1 cellular context compared by ENCODE assay signal in the genomic region with DNA sequence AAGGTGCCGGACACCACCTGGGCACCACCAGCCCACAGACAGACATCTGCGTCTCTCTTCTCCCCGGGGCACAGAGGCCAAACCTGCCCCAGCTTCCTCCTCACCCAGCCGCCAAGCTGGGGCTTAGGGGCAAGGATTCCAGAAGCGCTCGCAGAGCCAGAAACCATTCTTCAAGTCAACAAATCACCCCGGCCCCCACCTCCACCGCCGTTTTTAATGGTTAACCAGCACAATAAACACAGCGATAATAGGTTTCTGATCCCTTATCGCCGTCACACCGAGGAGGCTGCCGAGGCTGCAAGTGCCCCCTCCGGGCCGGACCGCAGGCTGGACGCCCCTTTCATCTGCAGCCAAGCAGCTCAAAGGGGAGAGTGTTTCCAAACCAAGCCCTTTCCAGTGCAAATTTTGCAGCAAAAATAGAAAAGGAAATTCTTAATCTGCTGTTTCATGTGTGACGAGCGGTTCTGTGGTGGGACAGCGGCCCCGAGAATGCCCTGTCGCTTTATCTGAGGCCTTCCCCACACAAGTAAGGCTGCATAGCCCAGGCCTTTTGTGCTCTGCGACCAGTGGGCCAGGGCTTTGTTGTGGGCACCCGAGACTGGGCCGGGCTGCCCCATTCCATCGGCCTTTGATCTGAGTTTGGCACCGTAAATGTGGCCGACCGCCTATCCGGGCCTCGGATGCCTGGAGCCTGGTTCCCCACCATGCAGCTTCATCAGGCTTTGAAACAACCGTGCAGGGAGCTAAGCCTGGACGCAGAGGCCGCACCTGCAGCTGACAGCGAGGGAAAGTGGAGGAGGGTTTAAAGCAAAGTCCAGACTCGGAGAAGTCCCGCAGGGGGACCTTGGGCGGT.
A peak's percentile ranks its signal among the peaks of the same experiment; 100 is the strongest.
TF ChIP-seq lines count a peak whose summit lies in the region.

No MANE protein-coding gene starts in this region.

TF ChIP-seq in HepG2, 621 proteins besides CTCF, POLR2A, EP300 and RAD21 (continued from another document and continues in another):
- TF ChIP-seq PRDM15 (CRISPR knock-in tag; IDR thresholded peaks at IDR 0.05) (no peak), POLR2G (IDR thresholded peaks at IDR 0.05; ENCODE audit: low read depth, low read length) (peak; percentile 77), BRD4 (CRISPR knock-in tag; IDR thresholded peaks at IDR 0.05) (no peak), ZBTB7A (CRISPR knock-in tag; IDR thresholded peaks at IDR 0.05) (no peak), ZNF619 (CRISPR knock-in tag; IDR thresholded peaks at IDR 0.05) (no peak), MED13 (CRISPR knock-in tag; IDR thresholded peaks at IDR 0.05) (no peak), MED8 (CRISPR knock-in tag; IDR thresholded peaks at IDR 0.05; ENCODE audit: insufficient replicate concordance) (peak; percentile 73), ZFP82 (CRISPR knock-in tag; IDR thresholded peaks at IDR 0.05; ENCODE audit: borderline replicate concordance) (no peak), CAMTA2 (CRISPR knock-in tag; IDR thresholded peaks at IDR 0.05; ENCODE audit: borderline replicate concordance) (no peak), MXI1 (IDR thresholded peaks at IDR 0.05; ENCODE audit: borderline replicate concordance, low read depth, low read length) (no peak), ZFP37 (CRISPR knock-in tag; IDR thresholded peaks at IDR 0.05; ENCODE audit: borderline replicate concordance) (no peak), ZNF282 (IDR thresholded peaks at IDR 0.05; ENCODE audit: partially characterized antibody) (no peak), MIER2 (CRISPR knock-in tag; IDR thresholded peaks at IDR 0.05) (no peak), SSRP1 (CRISPR knock-in tag; IDR thresholded peaks at IDR 0.05) (no peak), CHCHD3 (CRISPR knock-in tag; IDR thresholded peaks at IDR 0.05) (no peak), ZNF768 (CRISPR knock-in tag; IDR thresholded peaks at IDR 0.05) (peak; percentile 7; the same call in 1 of the 2 replicates), KDM1A (CRISPR knock-in tag; IDR thresholded peaks at IDR 0.05) (no peak), ZNF629 (CRISPR knock-in tag; conservative IDR thresholded peaks at IDR 0.05) (no peak; the same call in 1 of the 2 replicates), ZNF558 (CRISPR knock-in tag; IDR thresholded peaks at IDR 0.05; ENCODE audit: borderline replicate concordance) (no peak), SMAD1 (CRISPR knock-in tag; IDR thresholded peaks at IDR 0.05; ENCODE audit: borderline replicate concordance, low read depth) (no peak), ZNF205 (CRISPR knock-in tag; IDR thresholded peaks at IDR 0.05) (peak; percentile 99), ZNF253 (CRISPR knock-in tag; IDR thresholded peaks at IDR 0.05; ENCODE audit: borderline replicate concordance) (no peak), ZNF570 (CRISPR knock-in tag; IDR thresholded peaks at IDR 0.05; ENCODE audit: borderline replicate concordance) (no peak), EHMT2 (IDR thresholded peaks at IDR 0.05; ENCODE audit: borderline replicate concordance, low read depth, low read length) (no peak), ZNF850 (CRISPR knock-in tag; conservative IDR thresholded peaks at IDR 0.05) (no peak), CENPT (CRISPR knock-in tag; IDR thresholded peaks at IDR 0.05; ENCODE audit: low read depth) (no peak), NFE2 (CRISPR knock-in tag; IDR thresholded peaks at IDR 0.05) (no peak), ZNF414 (CRISPR knock-in tag; IDR thresholded peaks at IDR 0.05) (no peak), HOXA7 (CRISPR knock-in tag; IDR thresholded peaks at IDR 0.05) (no peak), ZNF33B (CRISPR knock-in tag; IDR thresholded peaks at IDR 0.05) (no peak), KDM5A (IDR thresholded peaks at IDR 0.05; ENCODE audit: borderline replicate concordance, low read length) (no peak), FOXK2 (IDR thresholded peaks at IDR 0.05) (no peak), NR3C1 (CRISPR knock-in tag; IDR thresholded peaks at IDR 0.05) (no peak), ZNF263 (CRISPR knock-in tag; IDR thresholded peaks at IDR 0.05) (no peak), MNT (IDR thresholded peaks at IDR 0.05) (no peak), ZNF329 (CRISPR knock-in tag; IDR thresholded peaks at IDR 0.05; ENCODE audit: low read depth) (no peak)
- TF ChIP-seq, protein P1, sequence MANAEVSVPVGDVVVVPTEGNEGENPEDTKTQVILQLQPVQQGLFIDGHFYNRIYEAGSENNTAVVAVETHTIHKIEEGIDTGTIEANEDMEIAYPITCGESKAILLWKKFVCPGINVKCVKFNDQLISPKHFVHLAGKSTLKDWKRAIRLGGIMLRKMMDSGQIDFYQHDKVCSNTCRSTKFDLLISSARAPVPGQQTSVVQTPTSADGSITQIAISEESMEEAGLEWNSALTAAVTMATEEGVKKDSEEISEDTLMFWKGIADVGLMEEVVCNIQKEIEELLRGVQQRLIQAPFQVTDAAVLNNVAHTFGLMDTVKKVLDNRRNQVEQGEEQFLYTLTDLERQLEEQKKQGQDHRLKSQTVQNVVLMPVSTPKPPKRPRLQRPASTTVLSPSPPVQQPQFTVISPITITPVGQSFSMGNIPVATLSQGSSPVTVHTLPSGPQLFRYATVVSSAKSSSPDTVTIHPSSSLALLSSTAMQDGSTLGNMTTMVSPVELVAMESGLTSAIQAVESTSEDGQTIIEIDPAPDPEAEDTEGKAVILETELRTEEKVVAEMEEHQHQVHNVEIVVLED (CRISPR knock-in tag; IDR thresholded peaks at IDR 0.05; ENCODE audit: borderline replicate concordance): no peak
- TF ChIP-seq, protein P2, sequence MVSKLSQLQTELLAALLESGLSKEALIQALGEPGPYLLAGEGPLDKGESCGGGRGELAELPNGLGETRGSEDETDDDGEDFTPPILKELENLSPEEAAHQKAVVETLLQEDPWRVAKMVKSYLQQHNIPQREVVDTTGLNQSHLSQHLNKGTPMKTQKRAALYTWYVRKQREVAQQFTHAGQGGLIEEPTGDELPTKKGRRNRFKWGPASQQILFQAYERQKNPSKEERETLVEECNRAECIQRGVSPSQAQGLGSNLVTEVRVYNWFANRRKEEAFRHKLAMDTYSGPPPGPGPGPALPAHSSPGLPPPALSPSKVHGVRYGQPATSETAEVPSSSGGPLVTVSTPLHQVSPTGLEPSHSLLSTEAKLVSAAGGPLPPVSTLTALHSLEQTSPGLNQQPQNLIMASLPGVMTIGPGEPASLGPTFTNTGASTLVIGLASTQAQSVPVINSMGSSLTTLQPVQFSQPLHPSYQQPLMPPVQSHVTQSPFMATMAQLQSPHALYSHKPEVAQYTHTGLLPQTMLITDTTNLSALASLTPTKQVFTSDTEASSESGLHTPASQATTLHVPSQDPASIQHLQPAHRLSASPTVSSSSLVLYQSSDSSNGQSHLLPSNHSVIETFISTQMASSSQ (IDR thresholded peaks at IDR 0.05; ENCODE audit: low read depth): peak; percentile 97
- TF ChIP-seq, protein P2 (CRISPR knock-in tag; IDR thresholded peaks at IDR 0.05; ENCODE audit: borderline replicate concordance): peak; percentile 99
- TF ChIP-seq, protein P3, sequence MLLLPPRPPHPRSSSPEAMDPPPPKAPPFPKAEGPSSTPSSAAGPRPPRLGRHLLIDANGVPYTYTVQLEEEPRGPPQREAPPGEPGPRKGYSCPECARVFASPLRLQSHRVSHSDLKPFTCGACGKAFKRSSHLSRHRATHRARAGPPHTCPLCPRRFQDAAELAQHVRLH (CRISPR knock-in tag; IDR thresholded peaks at IDR 0.05; ENCODE audit: borderline replicate concordance, low read depth): no peak; the same call in 1 of the 2 replicates
- TF ChIP-seq, protein P4, sequence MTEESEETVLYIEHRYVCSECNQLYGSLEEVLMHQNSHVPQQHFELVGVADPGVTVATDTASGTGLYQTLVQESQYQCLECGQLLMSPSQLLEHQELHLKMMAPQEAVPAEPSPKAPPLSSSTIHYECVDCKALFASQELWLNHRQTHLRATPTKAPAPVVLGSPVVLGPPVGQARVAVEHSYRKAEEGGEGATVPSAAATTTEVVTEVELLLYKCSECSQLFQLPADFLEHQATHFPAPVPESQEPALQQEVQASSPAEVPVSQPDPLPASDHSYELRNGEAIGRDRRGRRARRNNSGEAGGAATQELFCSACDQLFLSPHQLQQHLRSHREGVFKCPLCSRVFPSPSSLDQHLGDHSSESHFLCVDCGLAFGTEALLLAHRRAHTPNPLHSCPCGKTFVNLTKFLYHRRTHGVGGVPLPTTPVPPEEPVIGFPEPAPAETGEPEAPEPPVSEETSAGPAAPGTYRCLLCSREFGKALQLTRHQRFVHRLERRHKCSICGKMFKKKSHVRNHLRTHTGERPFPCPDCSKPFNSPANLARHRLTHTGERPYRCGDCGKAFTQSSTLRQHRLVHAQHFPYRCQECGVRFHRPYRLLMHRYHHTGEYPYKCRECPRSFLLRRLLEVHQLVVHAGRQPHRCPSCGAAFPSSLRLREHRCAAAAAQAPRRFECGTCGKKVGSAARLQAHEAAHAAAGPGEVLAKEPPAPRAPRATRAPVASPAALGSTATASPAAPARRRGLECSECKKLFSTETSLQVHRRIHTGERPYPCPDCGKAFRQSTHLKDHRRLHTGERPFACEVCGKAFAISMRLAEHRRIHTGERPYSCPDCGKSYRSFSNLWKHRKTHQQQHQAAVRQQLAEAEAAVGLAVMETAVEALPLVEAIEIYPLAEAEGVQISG (CRISPR knock-in tag; IDR thresholded peaks at IDR 0.05): peak; percentile 37; the same call in 1 of the 2 replicates
- TF ChIP-seq, protein P5, sequence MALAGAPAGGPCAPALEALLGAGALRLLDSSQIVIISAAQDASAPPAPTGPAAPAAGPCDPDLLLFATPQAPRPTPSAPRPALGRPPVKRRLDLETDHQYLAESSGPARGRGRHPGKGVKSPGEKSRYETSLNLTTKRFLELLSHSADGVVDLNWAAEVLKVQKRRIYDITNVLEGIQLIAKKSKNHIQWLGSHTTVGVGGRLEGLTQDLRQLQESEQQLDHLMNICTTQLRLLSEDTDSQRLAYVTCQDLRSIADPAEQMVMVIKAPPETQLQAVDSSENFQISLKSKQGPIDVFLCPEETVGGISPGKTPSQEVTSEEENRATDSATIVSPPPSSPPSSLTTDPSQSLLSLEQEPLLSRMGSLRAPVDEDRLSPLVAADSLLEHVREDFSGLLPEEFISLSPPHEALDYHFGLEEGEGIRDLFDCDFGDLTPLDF (CRISPR knock-in tag; IDR thresholded peaks at IDR 0.05): no peak
- TF ChIP-seq, protein P6, sequence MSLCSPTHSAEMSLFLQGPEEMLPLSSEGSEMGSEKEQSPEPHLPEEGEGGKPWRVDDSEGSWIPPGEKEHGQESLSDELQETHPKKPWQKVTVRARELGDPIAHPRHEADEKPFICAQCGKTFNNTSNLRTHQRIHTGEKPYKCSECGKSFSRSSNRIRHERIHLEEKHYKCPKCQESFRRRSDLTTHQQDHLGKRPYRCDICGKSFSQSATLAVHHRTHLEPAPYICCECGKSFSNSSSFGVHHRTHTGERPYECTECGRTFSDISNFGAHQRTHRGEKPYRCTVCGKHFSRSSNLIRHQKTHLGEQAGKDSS (CRISPR knock-in tag; IDR thresholded peaks at IDR 0.05; ENCODE audit: borderline replicate concordance, low read depth): no peak; the same call in 1 of the 2 replicates
